ENCODE assay signal across 1 cellular context in the genomic region with DNA sequence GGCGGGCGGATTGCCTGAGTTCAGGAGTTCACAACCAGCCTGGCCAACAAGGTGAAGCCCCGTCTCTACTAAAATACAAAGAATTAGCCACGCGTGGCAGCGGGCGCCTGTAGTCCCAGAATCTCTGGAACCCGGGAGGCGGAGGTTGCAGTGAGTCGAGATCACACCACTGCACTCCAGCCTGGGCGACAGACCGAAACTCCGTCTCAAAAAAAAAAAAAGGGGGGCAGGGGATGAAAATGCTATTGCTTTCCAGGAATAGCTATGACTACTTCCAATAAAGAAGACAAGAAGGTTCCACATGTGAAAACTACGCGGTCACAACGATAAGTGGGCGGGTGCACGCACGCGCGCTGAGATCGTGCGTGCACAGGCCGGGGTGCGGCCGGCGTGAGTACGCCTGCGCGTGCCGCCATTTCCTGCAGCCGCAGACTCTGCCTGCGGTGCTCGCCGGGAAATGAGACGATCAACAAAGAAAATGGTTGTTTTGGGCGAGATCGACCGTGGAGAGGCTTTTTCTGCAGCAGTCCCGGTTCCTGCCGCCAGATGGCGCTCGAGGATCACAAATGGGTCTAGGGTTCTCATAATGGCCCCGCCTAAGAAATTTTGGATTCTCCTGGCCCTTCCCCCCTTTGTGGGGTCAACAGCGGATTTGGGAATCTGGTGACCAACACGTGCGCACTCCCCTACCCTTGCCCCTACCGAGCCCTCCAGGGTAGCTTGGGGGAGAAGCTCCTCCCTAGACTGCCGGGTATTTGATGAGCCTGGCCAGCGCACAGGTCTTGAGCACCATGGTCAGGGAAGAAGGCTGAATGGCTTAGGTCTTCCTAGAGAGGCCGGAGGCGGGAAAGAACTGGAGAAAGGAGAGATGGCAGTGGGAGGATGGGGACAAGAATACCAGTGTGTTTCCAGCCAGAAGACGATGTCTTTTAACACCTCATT.
TF ChIP-seq lines count a peak whose summit lies in the region.

No MANE protein-coding gene starts in this region.

TF ChIP-seq in K562, 482 proteins besides CTCF, POLR2A, EP300 and RAD21 (continued from another document and continues in another):
- TF ChIP-seq MAZ (CRISPR knock-in tag; conservative IDR thresholded peaks at IDR 0.05 in 1 of 2, IDR thresholded peaks at IDR 0.05 in 1 of 2), result peak in 1 of 2 experiments; percentile 55; a peak in 1 of 4 replicates
- no peak for TF ChIP-seq HDGF (IDR thresholded peaks at IDR 0.05)
- TF ChIP-seq, protein P1, sequence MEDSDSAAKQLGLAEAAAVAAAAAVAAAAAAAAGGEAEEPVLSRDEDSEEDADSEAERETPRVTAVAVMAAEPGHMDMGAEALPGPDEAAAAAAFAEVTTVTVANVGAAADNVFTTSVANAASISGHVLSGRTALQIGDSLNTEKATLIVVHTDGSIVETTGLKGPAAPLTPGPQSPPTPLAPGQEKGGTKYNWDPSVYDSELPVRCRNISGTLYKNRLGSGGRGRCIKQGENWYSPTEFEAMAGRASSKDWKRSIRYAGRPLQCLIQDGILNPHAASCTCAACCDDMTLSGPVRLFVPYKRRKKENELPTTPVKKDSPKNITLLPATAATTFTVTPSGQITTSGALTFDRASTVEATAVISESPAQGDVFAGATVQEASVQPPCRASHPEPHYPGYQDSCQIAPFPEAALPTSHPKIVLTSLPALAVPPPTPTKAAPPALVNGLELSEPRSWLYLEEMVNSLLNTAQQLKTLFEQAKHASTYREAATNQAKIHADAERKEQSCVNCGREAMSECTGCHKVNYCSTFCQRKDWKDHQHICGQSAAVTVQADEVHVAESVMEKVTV (CRISPR knock-in tag; IDR thresholded peaks at IDR 0.05), result peak; percentile 92
- TF ChIP-seq NR2C1 (IDR thresholded peaks at IDR 0.05), result no peak
- TF ChIP-seq NR2C1 (tag; IDR thresholded peaks at IDR 0.05), result peak; percentile 13; the same call in 1 of the 2 replicates
- no peak for TF ChIP-seq ZNF274 (IDR thresholded peaks at IDR 0.05; ENCODE audit: borderline replicate concordance, low read depth, low read length)
- no peak for TF ChIP-seq ZNF282 (CRISPR knock-in tag; IDR thresholded peaks at IDR 0.05)
- 0 out of 2 replicates have a peak, but pooled peaks have one; percentile 44 for TF ChIP-seq MAX (CRISPR knock-in tag; IDR thresholded peaks at IDR 0.05)
- TF ChIP-seq OTX1 (CRISPR knock-in tag; IDR thresholded peaks at IDR 0.05), result no peak
- TF ChIP-seq, protein P2, sequence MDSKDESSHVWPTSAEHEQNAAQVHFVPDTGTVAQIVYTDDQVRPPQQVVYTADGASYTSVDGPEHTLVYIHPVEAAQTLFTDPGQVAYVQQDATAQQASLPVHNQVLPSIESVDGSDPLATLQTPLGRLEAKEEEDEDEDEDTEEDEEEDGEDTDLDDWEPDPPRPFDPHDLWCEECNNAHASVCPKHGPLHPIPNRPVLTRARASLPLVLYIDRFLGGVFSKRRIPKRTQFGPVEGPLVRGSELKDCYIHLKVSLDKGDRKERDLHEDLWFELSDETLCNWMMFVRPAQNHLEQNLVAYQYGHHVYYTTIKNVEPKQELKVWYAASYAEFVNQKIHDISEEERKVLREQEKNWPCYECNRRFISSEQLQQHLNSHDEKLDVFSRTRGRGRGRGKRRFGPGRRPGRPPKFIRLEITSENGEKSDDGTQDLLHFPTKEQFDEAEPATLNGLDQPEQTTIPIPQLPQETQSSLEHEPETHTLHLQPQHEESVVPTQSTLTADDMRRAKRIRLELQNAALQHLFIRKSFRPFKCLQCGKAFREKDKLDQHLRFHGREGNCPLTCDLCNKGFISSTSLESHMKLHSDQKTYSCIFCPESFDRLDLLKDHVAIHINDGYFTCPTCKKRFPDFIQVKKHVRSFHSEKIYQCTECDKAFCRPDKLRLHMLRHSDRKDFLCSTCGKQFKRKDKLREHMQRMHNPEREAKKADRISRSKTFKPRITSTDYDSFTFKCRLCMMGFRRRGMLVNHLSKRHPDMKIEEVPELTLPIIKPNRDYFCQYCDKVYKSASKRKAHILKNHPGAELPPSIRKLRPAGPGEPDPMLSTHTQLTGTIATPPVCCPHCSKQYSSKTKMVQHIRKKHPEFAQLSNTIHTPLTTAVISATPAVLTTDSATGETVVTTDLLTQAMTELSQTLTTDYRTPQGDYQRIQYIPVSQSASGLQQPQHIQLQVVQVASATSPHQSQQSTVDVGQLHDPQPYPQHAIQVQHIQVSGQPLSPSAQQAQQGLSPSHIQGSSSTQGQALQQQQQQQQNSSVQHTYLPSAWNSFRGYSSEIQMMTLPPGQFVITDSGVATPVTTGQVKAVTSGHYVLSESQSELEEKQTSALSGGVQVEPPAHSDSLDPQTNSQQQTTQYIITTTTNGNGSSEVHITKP (IDR thresholded peaks at IDR 0.05; ENCODE audit: partially characterized antibody), result peak; percentile 33
- TF ChIP-seq, protein P3, sequence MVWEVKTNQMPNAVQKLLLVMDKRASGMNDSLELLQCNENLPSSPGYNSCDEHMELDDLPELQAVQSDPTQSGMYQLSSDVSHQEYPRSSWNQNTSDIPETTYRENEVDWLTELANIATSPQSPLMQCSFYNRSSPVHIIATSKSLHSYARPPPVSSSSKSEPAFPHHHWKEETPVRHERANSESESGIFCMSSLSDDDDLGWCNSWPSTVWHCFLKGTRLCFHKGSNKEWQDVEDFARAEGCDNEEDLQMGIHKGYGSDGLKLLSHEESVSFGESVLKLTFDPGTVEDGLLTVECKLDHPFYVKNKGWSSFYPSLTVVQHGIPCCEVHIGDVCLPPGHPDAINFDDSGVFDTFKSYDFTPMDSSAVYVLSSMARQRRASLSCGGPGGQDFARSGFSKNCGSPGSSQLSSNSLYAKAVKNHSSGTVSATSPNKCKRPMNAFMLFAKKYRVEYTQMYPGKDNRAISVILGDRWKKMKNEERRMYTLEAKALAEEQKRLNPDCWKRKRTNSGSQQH (CRISPR knock-in tag; IDR thresholded peaks at IDR 0.05), result no peak
- peak; percentile 53 for TF ChIP-seq RB1 (IDR thresholded peaks at IDR 0.05; ENCODE audit: low read depth)
- TF ChIP-seq KLF10 (CRISPR knock-in tag; IDR thresholded peaks at IDR 0.05), result no peak
- no peak for TF ChIP-seq MYBL2 (IDR thresholded peaks at IDR 0.05; ENCODE audit: low read depth)
- TF ChIP-seq MYBL2 (CRISPR knock-in tag; IDR thresholded peaks at IDR 0.05; ENCODE audit: borderline replicate concordance), result no peak
- no peak for TF ChIP-seq EZH2 (IDR thresholded peaks at IDR 0.05; ENCODE audit: borderline replicate concordance, low read depth, low read length)
- no peak for TF ChIP-seq SRSF7 (optimal IDR thresholded peaks at IDR 0.05; ENCODE audit: low read depth, low read length)
- TF ChIP-seq MIER1 (IDR thresholded peaks at IDR 0.05; ENCODE audit: low read depth), result no peak
- TF ChIP-seq CTBP1 (IDR thresholded peaks at IDR 0.05; ENCODE audit: borderline replicate concordance), result peak; percentile 64; the same call in 1 of the 2 replicates
- no peak for TF ChIP-seq NR0B1 (IDR thresholded peaks at IDR 0.05; ENCODE audit: partially characterized antibody)
- peak; percentile 55 for TF ChIP-seq HMGN3 (IDR thresholded peaks at IDR 0.05; ENCODE audit: borderline replicate concordance, extremely low read depth, insufficient read length, low read depth, low read length)
- 0 out of 2 replicates have a peak, but pooled peaks have one; percentile 52 for TF ChIP-seq MXI1 (IDR thresholded peaks at IDR 0.05; ENCODE audit: low read depth, low read length)
- TF ChIP-seq CCNT2 (IDR thresholded peaks at IDR 0.05; ENCODE audit: borderline replicate concordance, extremely low read depth, insufficient read length, low read depth, low read length), result peak; percentile 49
- TF ChIP-seq ZNF583 (CRISPR knock-in tag; IDR thresholded peaks at IDR 0.05), result no peak
- TF ChIP-seq PKNOX1 (IDR thresholded peaks at IDR 0.05), result peak; percentile 18; the same call in 1 of the 2 replicates
- TF ChIP-seq FIP1L1 (IDR thresholded peaks at IDR 0.05; ENCODE audit: low read depth, low read length, poor library complexity, severe bottlenecking), result no peak
- TF ChIP-seq KLF6 (CRISPR knock-in tag; IDR thresholded peaks at IDR 0.05; ENCODE audit: borderline replicate concordance), result no peak
- no peak for TF ChIP-seq ZSCAN32 (CRISPR knock-in tag; IDR thresholded peaks at IDR 0.05)
- no peak for TF ChIP-seq HMBOX1 (IDR thresholded peaks at IDR 0.05)
- peak; percentile 100 for TF ChIP-seq ZC3H11A (IDR thresholded peaks at IDR 0.05; ENCODE audit: low read depth, low read length)
- no peak for TF ChIP-seq WHSC1 (IDR thresholded peaks at IDR 0.05; ENCODE audit: low read length)
- TF ChIP-seq RBM22 (IDR thresholded peaks at IDR 0.05; ENCODE audit: low read depth, low read length, poor library complexity, severe bottlenecking), result no peak
- TF ChIP-seq SIX5 (IDR thresholded peaks at IDR 0.05; ENCODE audit: borderline replicate concordance in 1 of 2, insufficient read depth in 1 of 2, low read depth in 1 of 2, low read length in 2 of 2), result no peak
- peak; percentile 56; the same call in 1 of the 2 replicates for TF ChIP-seq STAG1 (CRISPR knock-in tag; IDR thresholded peaks at IDR 0.05; ENCODE audit: borderline replicate concordance)
- peak; percentile 42 to 67; a peak in 3 of 4 replicates for TF ChIP-seq MNT (conservative IDR thresholded peaks at IDR 0.05)
- peak; percentile 63 for TF ChIP-seq MEIS2 (IDR thresholded peaks at IDR 0.05; ENCODE audit: partially characterized antibody)
- no peak for TF ChIP-seq ZNF609 (CRISPR knock-in tag; IDR thresholded peaks at IDR 0.05; ENCODE audit: borderline replicate concordance)
- peak; percentile 94 to 99 (median 99) for TF ChIP-seq YY1 (IDR thresholded peaks at IDR 0.05; ENCODE audit: borderline replicate concordance in 1 of 3, control insufficient read depth in 1 of 3, extremely low read depth in 1 of 3, insufficient read depth in 3 of 3, insufficient read length in 1 of 3, insufficient replicate concordance in 2 of 3, low read depth in 1 of 3, low read length in 2 of 3)
- TF ChIP-seq CBX5 (IDR thresholded peaks at IDR 0.05; ENCODE audit: borderline replicate concordance, low read depth), result no peak
